In the genomic region with DNA sequence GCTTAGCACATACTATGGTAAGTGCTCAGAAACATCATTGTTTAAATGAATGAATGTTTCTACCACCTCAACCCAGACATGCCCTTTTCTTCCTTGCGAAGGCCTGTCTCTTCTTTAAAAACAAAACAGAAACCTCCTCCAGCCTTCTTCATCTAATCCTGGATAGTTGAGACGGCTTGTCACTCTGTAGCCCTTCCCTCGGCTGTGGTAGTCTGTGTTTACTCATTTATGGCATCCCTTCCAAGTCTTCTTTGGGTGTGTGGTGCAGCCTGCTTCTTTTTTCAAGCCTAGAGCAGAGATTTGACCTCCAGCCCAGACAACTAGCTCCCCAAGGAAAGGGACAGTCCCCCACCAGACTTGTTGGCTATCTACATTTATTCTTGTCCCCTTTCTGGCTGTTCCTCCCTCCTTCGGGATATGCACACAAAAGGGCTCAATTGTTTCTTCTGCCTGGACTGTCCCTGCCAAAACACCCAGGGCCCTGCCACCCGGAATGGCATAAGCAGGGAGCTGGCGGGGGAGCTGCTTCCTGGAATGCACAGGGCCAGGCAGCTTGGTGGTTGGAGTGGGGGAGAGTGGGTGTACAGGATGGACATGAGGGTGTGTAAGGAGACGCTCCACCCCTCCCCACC, we compare ENCODE assay signal across 18 cellular contexts.
DNase-seq lines count a peak whose midpoint lies in the region; ATAC-seq and TF ChIP-seq lines count a peak whose summit lies in the region.
"Had no signal": no experiment of that assay in that cellular context is flagged by ENCODE, and none has a peak within 500 bp of the region (broad histone marks: within the 10 kb centered on the region; RNA-seq: fewer than 3 reads in every experiment).

No MANE protein-coding gene starts in this region.

- H3K14ac ChIP-seq in IMR-90 (replicated peaks; ENCODE audit: low read depth, low read length), result peak overlapping the region; percentile 73

- no peak overlapping the region for H3K4me3 ChIP-seq in IMR-90 (ENCODE audit: insufficient read depth, low read depth, low read length)
- H3K4me3 ChIP-seq in fibroblast of pulmonary artery (replicated peaks; ENCODE audit: low read depth, low read length), result no peak overlapping the region
- no peak overlapping the region for H3K4me3 ChIP-seq in lower lobe of right lung

- no peak overlapping the region for H3K56ac ChIP-seq in IMR-90 (ENCODE audit: extremely low read depth, insufficient read depth, low read length)

- TF ChIP-seq POLR2A in IMR-90 (IDR thresholded peaks at IDR 0.05; ENCODE audit: low read depth, low read length) (no peak), erythroblast (IDR thresholded peaks at IDR 0.05; ENCODE audit: low read length) (no peak)

- dilution Hi-C loops in IMR-90 (cut with HindIII; ENCODE audit: low sequenced_read_pairs, unreplicated experiment), result no loop called here

- TF ChIP-seq RAD21 in IMR-90 (IDR thresholded peaks at IDR 0.05; ENCODE audit: low read length), result no peak

- intact Hi-C loops in IMR-90 (cut with micrococcal nuclease) (no loop called here), lower lobe of right lung (cut with DNase I) (no loop called here)

- WGBS in IMR-90 (ENCODE audit: extremely low coverage in 2 of 2, insufficient read length in 1 of 2), 2 experiments, result no CpG with 5 or more reads among the region's 7 CpGs

- no peak overlapping the region for H2BK5ac ChIP-seq in IMR-90 (ENCODE audit: low read depth, low read length, poor library complexity, severe bottlenecking)

- H2BK20ac ChIP-seq in IMR-90 (ENCODE audit: low read depth, low read length), result peak overlapping the region; percentile 33

- 0 out of 2 replicates have a peak overlapping the region, but pooled peaks have one; percentile 25 for H3K18ac ChIP-seq in IMR-90 (ENCODE audit: low read depth, low read length)

- H3K9me1 ChIP-seq in IMR-90 (ENCODE audit: insufficient read depth, low read length), result peaks cover 11% of the 10 kb centered on the region

- peaks cover 24% of the 10 kb centered on the region for H3K4me1 ChIP-seq in IMR-90 (ENCODE audit: control insufficient read depth, insufficient read depth, low read length)
- H3K4me1 ChIP-seq in lower lobe of right lung, result peaks cover 37% of the 10 kb centered on the region

- TF ChIP-seq CTCF in IMR-90 (conservative IDR thresholded peaks at IDR 0.05; ENCODE audit: low read depth, low read length), result no peak
- no peak for TF ChIP-seq CTCF in fibroblast of pulmonary artery (IDR thresholded peaks at IDR 0.05; ENCODE audit: low read length, missing control alignments)
- TF ChIP-seq CTCF in lower lobe of right lung (IDR thresholded peaks at IDR 0.05), result no peak

- H2AFZ ChIP-seq in IMR-90 (replicated peaks; ENCODE audit: low read length, poor library complexity), result no peak overlapping the region

- 0 out of 2 replicates have a peak overlapping the region, but pooled peaks have one; percentile 23 for H3K4me2 ChIP-seq in IMR-90 (ENCODE audit: low read depth, low read length)
- H3K4me2 ChIP-seq: SK-N-SH had no signal

- POLR2A ChIA-PET in IMR-90 (lab: Charles Lee; ENCODE audit: unreplicated experiment), result no interaction called here

- H3K4ac ChIP-seq in IMR-90 (ENCODE audit: low read depth, low read length), result peak overlapping the region; percentile 55

- peak overlapping the region; percentile 21; the same call in 1 of the 2 replicates for H3K27ac ChIP-seq in IMR-90 (ENCODE audit: insufficient read depth, low read length)
- H3K27ac ChIP-seq in lower lobe of right lung, result no peak overlapping the region
- H3K27ac ChIP-seq: C4-2B had no signal

- 0 out of 2 replicates have a peak overlapping the region, but pooled peaks have one; percentile 19 for H4K5ac ChIP-seq in IMR-90 (ENCODE audit: low read depth, low read length)

- H3K27me3 ChIP-seq in IMR-90 (ENCODE audit: control insufficient read depth, insufficient read depth, low read length), result no peaks in the 10 kb centered on the region
- no peaks in the 10 kb centered on the region for H3K27me3 ChIP-seq in lower lobe of right lung (ENCODE audit: low read depth)

- in situ Hi-C loops in IMR-90 (cut with MboI; ENCODE audit: low sequenced_read_pairs), result no loop called here

- H3K9ac ChIP-seq in IMR-90 (ENCODE audit: low read depth, low read length), result no peak overlapping the region
- H3K9ac ChIP-seq: SK-N-SH had no signal

- CTCF ChIA-PET in IMR-90 (lab: Yijun Ruan, JAX), result no interaction called here

- peak overlapping the region; percentile 29; the same call in 1 of the 3 replicates for H2BK15ac ChIP-seq in IMR-90 (ENCODE audit: low read depth, low read length)

- ATAC-seq in IMR-90 (ENCODE audit: low read depth), result peak; percentile 72
- ATAC-seq in lower lobe of right lung, result peak; percentile 15 to 37
- no peak for ATAC-seq in HG03175 (IDR thresholded peaks at IDR 0.05; ENCODE audit: unreplicated experiment)
- ATAC-seq: effector memory CD8-positive, alpha-beta T cell; naive thymus-derived CD8-positive, alpha-beta T cell; stimulated activated naive CD8-positive, alpha-beta T cell treated with anti-CD3 and anti-CD28 coated beads, Interleukin-15, Interleukin-2, amounts not matched to agents 100 U/mL and 50 U/mL, for 24 hours had no signal

- H4K20me1 ChIP-seq in IMR-90 (ENCODE audit: insufficient read depth, low read length), result no peaks in the 10 kb centered on the region

- no TSS peak for BruUV-seq in IMR-90 (replicated peaks; lab: Mats Ljungman, UMichigan)

- no peak overlapping the region for H2AK9ac ChIP-seq in IMR-90 (replicated peaks; ENCODE audit: low read depth, low read length, poor library complexity)

- peak overlapping the region in 1 of 2 experiments; percentile 28; a peak in 1 of 4 replicates for H4K8ac ChIP-seq in IMR-90 (ENCODE audit: low read depth in 2 of 2, low read length in 2 of 2)

- no peaks in the 10 kb centered on the region for H3K79me1 ChIP-seq in IMR-90 (ENCODE audit: low read depth in 1 of 2, low read length in 2 of 2)

- no peaks in the 10 kb centered on the region for H3K9me3 ChIP-seq in IMR-90 (ENCODE audit: control insufficient read depth, insufficient read depth, low read length)
- H3K9me3 ChIP-seq in lower lobe of right lung, result no peaks in the 10 kb centered on the region
- H3K9me3 ChIP-seq: SK-N-SH had no signal

- peak overlapping the region; percentile 49; the same call in 1 of the 2 replicates for H2BK120ac ChIP-seq in IMR-90 (ENCODE audit: low read depth, low read length)

- DNase-seq in IMR-90 (peak; percentile 43), fibroblast of pulmonary artery (ENCODE audit: low read depth) (peak; percentile 73), lower lobe of right lung (no peak), superior temporal gyrus (ENCODE audit: extremely low spot score) (peak; percentile 41), A172 (ENCODE audit: low spot score) (no peak), erythroblast (lab: John Stamatoyannopoulos, UW) (no peak), 8988T (no peak)
- DNase-seq: activated CD4-positive, alpha-beta memory T cell treated with anti-CD3 and anti-CD28 coated beads for 36 hours; DND-41; effector memory CD8-positive, alpha-beta T cell; HCEC 1CT; naive thymus-derived CD8-positive, alpha-beta T cell; NCI-H146; NCI-H510A; SK-N-SH; stimulated activated naive CD8-positive, alpha-beta T cell treated with anti-CD3 and anti-CD28 coated beads, Interleukin-15, Interleukin-2, amounts not matched to agents 100 U/mL and 50 U/mL, for 24 hours had no signal

- H3K23ac ChIP-seq in IMR-90 (ENCODE audit: low read depth, low read length), result peak overlapping the region; percentile 56; the same call in 1 of the 2 replicates

- peak overlapping the region; percentile 76 for H2AK5ac ChIP-seq in IMR-90 (ENCODE audit: low read depth, low read length)

- H3K36me3 ChIP-seq in IMR-90 (ENCODE audit: control insufficient read depth, insufficient read depth, low read length) (peaks cover 6% of the 10 kb centered on the region; the same call in 1 of the 2 replicates), lower lobe of right lung (no peaks in the 10 kb centered on the region)

- peak overlapping the region; percentile 32; the same call in 1 of the 2 replicates for H4K91ac ChIP-seq in IMR-90 (ENCODE audit: insufficient read depth, low read depth, low read length)

TF ChIP-seq in IMR-90, 13 proteins besides CTCF, POLR2A, EP300 and RAD21:
- no peak for TF ChIP-seq RCOR1 (IDR thresholded peaks at IDR 0.05; ENCODE audit: insufficient replicate concordance, low read length)
- no peak for TF ChIP-seq MXI1 (IDR thresholded peaks at IDR 0.05; ENCODE audit: borderline replicate concordance, low read depth, low read length)
- TF ChIP-seq CEBPB (IDR thresholded peaks at IDR 0.05; ENCODE audit: low read depth, low read length), result no peak
- TF ChIP-seq MAZ (IDR thresholded peaks at IDR 0.05; ENCODE audit: borderline replicate concordance, low read depth, low read length), result no peak
- TF ChIP-seq, protein P1, sequence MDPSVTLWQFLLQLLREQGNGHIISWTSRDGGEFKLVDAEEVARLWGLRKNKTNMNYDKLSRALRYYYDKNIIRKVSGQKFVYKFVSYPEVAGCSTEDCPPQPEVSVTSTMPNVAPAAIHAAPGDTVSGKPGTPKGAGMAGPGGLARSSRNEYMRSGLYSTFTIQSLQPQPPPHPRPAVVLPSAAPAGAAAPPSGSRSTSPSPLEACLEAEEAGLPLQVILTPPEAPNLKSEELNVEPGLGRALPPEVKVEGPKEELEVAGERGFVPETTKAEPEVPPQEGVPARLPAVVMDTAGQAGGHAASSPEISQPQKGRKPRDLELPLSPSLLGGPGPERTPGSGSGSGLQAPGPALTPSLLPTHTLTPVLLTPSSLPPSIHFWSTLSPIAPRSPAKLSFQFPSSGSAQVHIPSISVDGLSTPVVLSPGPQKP (IDR thresholded peaks at IDR 0.05; ENCODE audit: borderline replicate concordance, low read depth, low read length), result no peak
- no peak for TF ChIP-seq RFX5 (IDR thresholded peaks at IDR 0.05; ENCODE audit: low read depth, low read length)
- TF ChIP-seq MAFK (IDR thresholded peaks at IDR 0.05; ENCODE audit: low read depth, low read length), result no peak
- TF ChIP-seq FOS (IDR thresholded peaks at IDR 0.05; ENCODE audit: low read depth, low read length), result no peak
- TF ChIP-seq NFE2L2 (IDR thresholded peaks at IDR 0.05; ENCODE audit: low read depth, low read length), result no peak
- TF ChIP-seq BHLHE40 (IDR thresholded peaks at IDR 0.05; ENCODE audit: low read depth, low read length), result no peak
- TF ChIP-seq, protein P2, sequence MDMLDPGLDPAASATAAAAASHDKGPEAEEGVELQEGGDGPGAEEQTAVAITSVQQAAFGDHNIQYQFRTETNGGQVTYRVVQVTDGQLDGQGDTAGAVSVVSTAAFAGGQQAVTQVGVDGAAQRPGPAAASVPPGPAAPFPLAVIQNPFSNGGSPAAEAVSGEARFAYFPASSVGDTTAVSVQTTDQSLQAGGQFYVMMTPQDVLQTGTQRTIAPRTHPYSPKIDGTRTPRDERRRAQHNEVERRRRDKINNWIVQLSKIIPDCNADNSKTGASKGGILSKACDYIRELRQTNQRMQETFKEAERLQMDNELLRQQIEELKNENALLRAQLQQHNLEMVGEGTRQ (IDR thresholded peaks at IDR 0.05; ENCODE audit: low read depth, low read length), result no peak
- TF ChIP-seq CHD1 (IDR thresholded peaks at IDR 0.05; ENCODE audit: low read depth, low read length), result no peak
- no peak for TF ChIP-seq SMC3 (IDR thresholded peaks at IDR 0.05; ENCODE audit: low read depth, low read length)

Comparison
In these comparisons a context has a peak if more than half of its experiments do, and no peak if none do; other contexts are left out.
1. DNase-seq: peak in IMR-90 (single experiment), fibroblast of pulmonary artery (single experiment) and superior temporal gyrus (single experiment); none in lower lobe of right lung (single experiment), A172 (single experiment), erythroblast (0 of 2) and 8988T (single experiment).